ENCODE assay signal across 12 cellular contexts in genomic region chr2:24818721-24819167, GRCh38. TPM values are rescaled to one million over a fixed set of nuclear protein-coding genes. Genes with fewer than 3 reads are reported as not detected.
DNase-seq lines count a peak whose midpoint lies in the region; ATAC-seq lines count a peak whose summit lies in the region.
"Had no signal": no experiment of that assay in that cellular context is flagged by ENCODE, and none has a peak within 500 bp of the region (broad histone marks: within the 10 kb centered on the region; RNA-seq: fewer than 3 reads in every experiment).

No MANE protein-coding gene starts in this region.

- peak overlapping the region; percentile 42 to 66 for H3K27ac Mint-ChIP-seq in stimulated activated naive CD8-positive, alpha-beta T cell treated with anti-CD3 and anti-CD28 coated beads, Interleukin-15, amount 100 ng/mL, for 72 hours
- H3K27ac Mint-ChIP-seq: naive B cell had no signal

- peak; percentile 21 for DNase-seq in activated T-cell treated with anti-CD3 and anti-CD28 coated beads, Interleukin-2, amount 50 U/mL, for 48 hours
- DNase-seq in activated T-cell treated with anti-CD3 and anti-CD28 coated beads, Interleukin-2, amount 50 U/mL, for 4 hours: no peak
- DNase-seq in amniotic epithelial cell (ENCODE audit: low read depth) (peak; percentile 70), iris pigment epithelial cell (ENCODE audit: low read depth) (peak; percentile 84), GF-D8 (lab: John Stamatoyannopoulos, UW) (no peak), NCI-H748 treated with DMSO at 0.1 percent for 48 hours (lab: John Stamatoyannopoulos, UW) (no peak), NCI-H2196 (lab: John Stamatoyannopoulos, UW; ENCODE audit: unreplicated experiment) (no peak)
- DNase-seq in stimulated activated naive CD8-positive, alpha-beta T cell treated with anti-CD3 and anti-CD28 coated beads, Interleukin-15, amount 100 ng/mL, for 72 hours: no peak
- DNase-seq: naive B cell, NCI-H2107, T-helper 2 cell had no signal

- H3K9me3 Mint-ChIP-seq in activated T-cell treated with anti-CD3 and anti-CD28 coated beads, Interleukin-2, amount 50 U/mL, for 4 hours: no peaks in the 10 kb centered on the region
- H3K9me3 Mint-ChIP-seq in stimulated activated naive CD8-positive, alpha-beta T cell treated with anti-CD3 and anti-CD28 coated beads, Interleukin-15, amount 100 ng/mL, for 72 hours: no peaks in the 10 kb centered on the region
- H3K9me3 Mint-ChIP-seq: brain, naive B cell had no signal

- H3K27me3 Mint-ChIP-seq in activated T-cell treated with anti-CD3 and anti-CD28 coated beads, Interleukin-2, amount 50 U/mL, for 4 hours (ENCODE audit: low read depth): no peaks in the 10 kb centered on the region
- no peaks in the 10 kb centered on the region for H3K27me3 Mint-ChIP-seq in stimulated activated naive CD8-positive, alpha-beta T cell treated with anti-CD3 and anti-CD28 coated beads, Interleukin-15, amount 100 ng/mL, for 72 hours
- H3K27me3 Mint-ChIP-seq: naive B cell had no signal

- H3K4me1 Mint-ChIP-seq in activated T-cell treated with anti-CD3 and anti-CD28 coated beads, Interleukin-2, amount 50 U/mL, for 4 hours (ENCODE audit: low read depth): no peaks in the 10 kb centered on the region
- H3K4me1 Mint-ChIP-seq in stimulated activated naive CD8-positive, alpha-beta T cell treated with anti-CD3 and anti-CD28 coated beads, Interleukin-15, amount 100 ng/mL, for 72 hours: peaks cover 12% of the 10 kb centered on the region
- H3K4me1 Mint-ChIP-seq: naive B cell had no signal

- no peak overlapping the region for H3K4me3 Mint-ChIP-seq in activated T-cell treated with anti-CD3 and anti-CD28 coated beads, Interleukin-2, amount 50 U/mL, for 4 hours
- H3K4me3 Mint-ChIP-seq in stimulated activated naive CD8-positive, alpha-beta T cell treated with anti-CD3 and anti-CD28 coated beads, Interleukin-15, amount 100 ng/mL, for 72 hours: no peak overlapping the region
- H3K4me3 Mint-ChIP-seq: brain, naive B cell had no signal

- peaks cover 34% of the 10 kb centered on the region for H3K36me3 Mint-ChIP-seq in activated T-cell treated with anti-CD3 and anti-CD28 coated beads, Interleukin-2, amount 50 U/mL, for 4 hours (ENCODE audit: insufficient read depth)

- ATAC-seq in activated T-cell treated with anti-CD3 and anti-CD28 coated beads, Interleukin-2, amount 50 U/mL, for 4 hours: no peak
- ATAC-seq in stimulated activated naive CD8-positive, alpha-beta T cell treated with anti-CD3 and anti-CD28 coated beads, Interleukin-15, amount 100 ng/mL, for 72 hours: no peak

RNA-seq across cellular contexts. Expression of gene CENPO, which starts 25.5 kb away (rescaled TPM):
- total RNA-seq in activated T-cell treated with anti-CD3 and anti-CD28 coated beads, Interleukin-2, amount 50 U/mL, for 4 hours: 10 to 100 TPM; 20.3 to 28.4 (median 28.0) TPM

RNA-seq across cellular contexts. Expression of gene PTRHD1, which starts 25.6 kb away (rescaled TPM):
- 10 to 100 TPM; 17.6 to 21.6 (median 18.6) TPM for total RNA-seq in activated T-cell treated with anti-CD3 and anti-CD28 coated beads, Interleukin-2, amount 50 U/mL, for 4 hours

Comparison
In these comparisons a context has a peak if more than half of its experiments do, and no peak if none do; other contexts are left out.
1. DNase-seq: peak in activated T-cell treated with anti-CD3 and anti-CD28 coated beads, Interleukin-2, amount 50 U/mL, for 48 hours (2 of 2), amniotic epithelial cell (single experiment) and iris pigment epithelial cell (single experiment); none in activated T-cell treated with anti-CD3 and anti-CD28 coated beads, Interleukin-2, amount 50 U/mL, for 4 hours (single experiment), stimulated activated naive CD8-positive, alpha-beta T cell treated with anti-CD3 and anti-CD28 coated beads, Interleukin-15, amount 100 ng/mL, for 72 hours (0 of 2), GF-D8 (single experiment), NCI-H748 treated with DMSO at 0.1 percent for 48 hours (single experiment) and NCI-H2196 (single experiment).